21 cellular contexts compared by ENCODE assay signal in the genomic region with DNA sequence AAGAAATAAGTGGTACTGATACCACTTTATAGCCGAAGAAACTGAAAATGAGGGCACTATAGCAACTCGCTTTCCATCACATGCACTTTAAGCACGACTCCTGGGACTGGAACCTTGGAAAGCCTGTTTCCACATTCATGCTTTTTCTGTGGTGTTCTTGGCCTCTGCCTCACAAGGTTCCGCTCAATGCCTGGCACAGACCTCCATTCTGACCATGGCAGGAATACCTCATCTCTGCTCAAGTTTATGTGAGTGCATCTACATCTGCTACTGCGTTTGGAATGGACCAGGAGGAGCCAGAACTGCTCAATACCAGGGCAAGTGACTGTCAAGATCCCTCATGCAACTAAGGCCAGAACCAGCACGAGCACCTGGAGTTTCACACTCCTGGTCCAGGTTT. TPM values are rescaled to one million over a fixed set of nuclear protein-coding genes. Genes with fewer than 3 reads are reported as not detected.
"Had no signal": no experiment of that assay in that cellular context is flagged by ENCODE, and none has a peak within 500 bp of the region (broad histone marks: within the 10 kb centered on the region; RNA-seq: fewer than 3 reads in every experiment).

No MANE protein-coding gene starts in this region.

- H3K9me3 Mint-ChIP-seq: mesothelial cell of epicardium, natural killer cell, neural progenitor cell had no signal

- H3K4me3 ChIP-seq: cardiac muscle cell, colonic mucosa, esophagus squamous epithelium, neural progenitor cell, prostate gland, thyroid gland, upper lobe of right lung had no signal

- H3K36me3 Mint-ChIP-seq: mesothelial cell of epicardium, natural killer cell, neural progenitor cell had no signal

- H3K9me3 ChIP-seq: colonic mucosa, esophagus squamous epithelium, prostate gland, thyroid gland, upper lobe of right lung had no signal

- H3K27me3 ChIP-seq: colonic mucosa, neural progenitor cell, thyroid gland, upper lobe of right lung had no signal

- H3K27ac ChIP-seq: cardiac muscle cell, colonic mucosa, neural progenitor cell, parathyroid adenoma, prostate gland, thyroid gland, upper lobe of right lung had no signal

- H3K4me1 Mint-ChIP-seq: natural killer cell had no signal

- H3K9ac ChIP-seq: neural progenitor cell, parathyroid adenoma had no signal

- H2AFZ ChIP-seq: neural progenitor cell, parathyroid adenoma had no signal

- H3K4me3 Mint-ChIP-seq: mesothelial cell of epicardium, natural killer cell, neural progenitor cell had no signal

- H3K79me2 ChIP-seq: parathyroid adenoma had no signal

- H3K4me2 ChIP-seq: neural progenitor cell had no signal

- H3K36me3 ChIP-seq: cardiac muscle cell, colonic mucosa, esophagus squamous epithelium, neural progenitor cell, prostate gland, thyroid gland, upper lobe of right lung had no signal

- H3K27ac Mint-ChIP-seq: natural killer cell, neural progenitor cell had no signal

- ATAC-seq: natural killer cell, upper lobe of right lung had no signal

- DNase-seq: cerebellar nuclear complex; colonic mucosa; dermis blood vessel endothelial cell; esophagus squamous epithelium; foreskin melanocyte; head of caudate nucleus; hypothalamus; kidney glomerular epithelial cell; mammary epithelial cell; natural killer cell; nucleus accumbens; stimulated activated CD4-positive, alpha-beta T cell treated with anti-CD3 and anti-CD28 coated beads, Interleukin-2, amount 100 ng/mL, for 24 hours; stimulated activated naive CD4-positive, alpha-beta T cell treated with Interleukin-2 at 50 U/mL for 16 hours; thyroid gland; upper lobe of right lung had no signal

- H3K4me1 ChIP-seq: colonic mucosa, prostate gland, thyroid gland had no signal

RNA-seq across cellular contexts. Expression of gene NGF, which starts 11.6 kb away (rescaled TPM):
- total RNA-seq: natural killer cell, renal cortical epithelial cell had no signal
- polyA plus RNA-seq: cardiac muscle cell, mammary epithelial cell had no signal
